Comparison of ENCODE assay signal across 12 cellular contexts in genomic region chr5:124411089-124411488, GRCh38.
DNase-seq lines count a peak whose midpoint lies in the region; ATAC-seq and TF ChIP-seq lines count a peak whose summit lies in the region.
"Had no signal": no experiment of that assay in that cellular context is flagged by ENCODE, and none has a peak within 500 bp of the region (broad histone marks: within the 10 kb centered on the region; RNA-seq: fewer than 3 reads in every experiment).

No MANE protein-coding gene starts in this region.

- in situ Hi-C loops in astrocyte of the spinal cord (cut with HindIII; ENCODE audit: low sequenced_read_pairs): no loop called here

- no peaks in the 10 kb centered on the region for H3K36me3 ChIP-seq in SK-N-SH (replicated peaks in 1 of 2; ENCODE audit: control insufficient read depth in 1 of 2, insufficient read depth in 2 of 2, low read length in 1 of 2)
- no peaks in the 10 kb centered on the region for H3K36me3 ChIP-seq in A673 (ENCODE audit: insufficient read depth, low read length, poor library complexity, severe bottlenecking)
- H3K36me3 ChIP-seq: gastroesophageal sphincter, SJSA1 had no signal

- no peaks in the 10 kb centered on the region for H3K9me2 ChIP-seq in SK-N-SH

- peak overlapping the region in 1 of 2 donors; percentile 5 for H3K4me3 Mint-ChIP-seq in stimulated activated naive B cell treated with anti-CD40 and anti-IgM and Interleukin-4, amounts not matched to agents 10 μg/mL and 1 μg/mL and 100 μg/mL, for 72 hours

- CTCF ChIA-PET in SK-N-SH (lab: Yijun Ruan, JAX): interaction anchor here (0.6 to 1.5 kb wide), 4 partner anchors 10 to 240 kb away, joined by 3 to 4 read pairs (median 4); no protein-coding TSS in a partner anchor
- CTCF ChIA-PET in A673 (lab: Charles Lee): no interaction called here

- no peak overlapping the region for H3K9ac ChIP-seq in SK-N-SH

- H3K27me3 Mint-ChIP-seq in stimulated activated naive B cell treated with anti-CD40 and anti-IgM and Interleukin-4, amounts not matched to agents 10 μg/mL and 1 μg/mL and 100 μg/mL, for 72 hours: peaks cover 5 to 7% of the 10 kb centered on the region in 2 donors

- TF ChIP-seq EP300 in SK-N-SH (IDR thresholded peaks at IDR 0.05; ENCODE audit: borderline replicate concordance in 1 of 2, low read depth in 1 of 2, low read length in 1 of 2): no peak

- H3K4me1 ChIP-seq in SK-N-SH (ENCODE audit: control insufficient read depth in 1 of 2, insufficient read depth in 2 of 2, low read depth in 1 of 2, low read length in 1 of 2): peaks cover 0 to under 1% of the 10 kb centered on the region in 2 experiments; a peak in 1 of 4 replicates
- no peaks in the 10 kb centered on the region for H3K4me1 ChIP-seq in A673 (ENCODE audit: insufficient read depth, low read length, poor library complexity, severe bottlenecking)
- H3K4me1 ChIP-seq: gastroesophageal sphincter had no signal

- no peak overlapping the region for H2AFZ ChIP-seq in SK-N-SH (ENCODE audit: low read depth)

- H3K27ac Mint-ChIP-seq in stimulated activated naive B cell treated with anti-CD40 and anti-IgM and Interleukin-4, amounts not matched to agents 10 μg/mL and 1 μg/mL and 100 μg/mL, for 72 hours: no peak overlapping the region

- TF ChIP-seq CTCF in SK-N-SH (IDR thresholded peaks at IDR 0.05) (no peak), astrocyte of the spinal cord (IDR thresholded peaks at IDR 0.05; ENCODE audit: low read depth, low read length) (no peak), A673 (conservative IDR thresholded peaks at IDR 0.05; ENCODE audit: low read depth, low read length) (no peak)

- no peak for ATAC-seq in SK-N-SH treated with all-trans-retinoic acid at 6 μM for 48 hours
- ATAC-seq in HG03095 (IDR thresholded peaks at IDR 0.05; ENCODE audit: unreplicated experiment): peak; percentile 16
- peak; percentile 12 to 35 for ATAC-seq in stimulated activated naive B cell treated with anti-CD40 and anti-IgM and Interleukin-4, amounts not matched to agents 10 μg/mL and 1 μg/mL and 100 μg/mL, for 72 hours (replicated peaks)
- ATAC-seq in HG03135 (IDR thresholded peaks at IDR 0.05; ENCODE audit: unreplicated experiment): no peak
- ATAC-seq: gastroesophageal sphincter had no signal

- H4K20me1 ChIP-seq in SK-N-SH (ENCODE audit: insufficient read depth): no peaks in the 10 kb centered on the region

- H3F3A ChIP-seq in SK-N-SH (replicated peaks; ENCODE audit: insufficient read depth): no peaks in the 10 kb centered on the region

- intact Hi-C loops in A673 (cut with micrococcal nuclease; ENCODE audit: unreplicated experiment): no loop called here

- H3K27ac ChIP-seq in SK-N-SH (ENCODE audit: low read depth in 2 of 2, low read length in 1 of 2) (no peak overlapping the region), A673 (ENCODE audit: low read depth, low read length, poor library complexity, severe bottlenecking) (no peak overlapping the region)
- H3K27ac ChIP-seq: gastroesophageal sphincter, SJSA1 had no signal

- peaks cover 20 to 26% of the 10 kb centered on the region in 2 donors for H3K4me1 Mint-ChIP-seq in stimulated activated naive B cell treated with anti-CD40 and anti-IgM and Interleukin-4, amounts not matched to agents 10 μg/mL and 1 μg/mL and 100 μg/mL, for 72 hours

- peaks cover 3 to 4% of the 10 kb centered on the region in 2 donors for H3K36me3 Mint-ChIP-seq in stimulated activated naive B cell treated with anti-CD40 and anti-IgM and Interleukin-4, amounts not matched to agents 10 μg/mL and 1 μg/mL and 100 μg/mL, for 72 hours

- H3K27me3 ChIP-seq in SK-N-SH (ENCODE audit: insufficient read depth) (no peaks in the 10 kb centered on the region), A673 (replicated peaks; ENCODE audit: insufficient read depth, low read depth, low read length, poor library complexity) (no peaks in the 10 kb centered on the region)
- H3K27me3 ChIP-seq: gastroesophageal sphincter, SJSA1 had no signal

- BruUV-seq in A673 (replicated peaks; lab: Mats Ljungman, UMichigan): no TSS peak

- no peak overlapping the region for H3K4me2 ChIP-seq in SK-N-SH

- H3K9me3 ChIP-seq in SK-N-SH: no peaks in the 10 kb centered on the region
- no peaks in the 10 kb centered on the region for H3K9me3 ChIP-seq in A673 (ENCODE audit: low read depth, low read length, poor library complexity, severe bottlenecking)
- H3K9me3 ChIP-seq: gastroesophageal sphincter, SJSA1 had no signal

- peak; percentile 47 for TF ChIP-seq RAD21 in SK-N-SH (IDR thresholded peaks at IDR 0.05; ENCODE audit: low read length)

- no peak for DNase-seq in SK-N-SH
- peak; percentile 28 for DNase-seq in astrocyte of the spinal cord (ENCODE audit: low read depth, low spot score)
- DNase-seq in stimulated activated naive B cell treated with anti-CD40 and anti-IgM and Interleukin-4, amounts not matched to agents 10 μg/mL and 1 μg/mL and 100 μg/mL, for 72 hours: no peak
- DNase-seq in T-helper 2 cell: no peak
- no peak for DNase-seq in A673 (ENCODE audit: low spot score)
- DNase-seq: NCI-H1436 treated with DMSO at 0.1 percent for 48 hours, trophoblast cell had no signal

- H3K4me3 ChIP-seq in SK-N-SH (ENCODE audit: low read depth in 2 of 2, low read length in 1 of 2) (no peak overlapping the region), astrocyte of the spinal cord (ENCODE audit: low read depth, low read length) (no peak overlapping the region), A673 (ENCODE audit: low read depth, low read length, poor library complexity, severe bottlenecking) (no peak overlapping the region)
- H3K4me3 ChIP-seq: gastroesophageal sphincter, SJSA1 had no signal

- H3K9me3 Mint-ChIP-seq in stimulated activated naive B cell treated with anti-CD40 and anti-IgM and Interleukin-4, amounts not matched to agents 10 μg/mL and 1 μg/mL and 100 μg/mL, for 72 hours: peaks cover 2 to 11% of the 10 kb centered on the region in 2 donors

- POLR2A ChIA-PET in SK-N-SH (lab: Yijun Ruan, JAX): no interaction called here
- POLR2A ChIA-PET in A673 (lab: Charles Lee; ENCODE audit: low non-redundant PET): no interaction called here

- no peaks in the 10 kb centered on the region for H3K79me2 ChIP-seq in SK-N-SH (ENCODE audit: insufficient read depth)

TF ChIP-seq in SK-N-SH, 30 proteins besides CTCF, POLR2A, EP300 and RAD21 (continues in another document):
- no peak for TF ChIP-seq MXI1 (IDR thresholded peaks at IDR 0.05; ENCODE audit: low read depth, low read length)
- TF ChIP-seq, protein P1, sequence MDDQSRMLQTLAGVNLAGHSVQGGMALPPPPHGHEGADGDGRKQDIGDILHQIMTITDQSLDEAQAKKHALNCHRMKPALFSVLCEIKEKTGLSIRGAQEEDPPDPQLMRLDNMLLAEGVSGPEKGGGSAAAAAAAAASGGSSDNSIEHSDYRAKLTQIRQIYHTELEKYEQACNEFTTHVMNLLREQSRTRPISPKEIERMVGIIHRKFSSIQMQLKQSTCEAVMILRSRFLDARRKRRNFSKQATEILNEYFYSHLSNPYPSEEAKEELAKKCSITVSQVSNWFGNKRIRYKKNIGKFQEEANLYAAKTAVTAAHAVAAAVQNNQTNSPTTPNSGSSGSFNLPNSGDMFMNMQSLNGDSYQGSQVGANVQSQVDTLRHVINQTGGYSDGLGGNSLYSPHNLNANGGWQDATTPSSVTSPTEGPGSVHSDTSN (IDR thresholded peaks at IDR 0.05): no peak
- no peak for TF ChIP-seq NRF1 (IDR thresholded peaks at IDR 0.05; ENCODE audit: low read depth, low read length)
- no peak for TF ChIP-seq NFIC (IDR thresholded peaks at IDR 0.05; ENCODE audit: borderline replicate concordance)
- no peak for TF ChIP-seq ZBTB33 (IDR thresholded peaks at IDR 0.05; ENCODE audit: borderline replicate concordance, low read depth)

TF ChIP-seq in SK-N-SH treated with all-trans-retinoic acid at 6 μM for 48 hours, 23 proteins besides CTCF, POLR2A, EP300 and RAD21:
- no peak for TF ChIP-seq ISL1 (CRISPR knock-in tag; IDR thresholded peaks at IDR 0.05)
- no peak for TF ChIP-seq GLIS3 (CRISPR knock-in tag; IDR thresholded peaks at IDR 0.05)
- no peak for TF ChIP-seq ZNF565 (CRISPR knock-in tag; conservative IDR thresholded peaks at IDR 0.05; ENCODE audit: low read depth)

Comparison
In these comparisons a context has a peak if more than half of its experiments do, and no peak if none do; other contexts are left out.
1. ATAC-seq: peak in HG03095 (single experiment) and stimulated activated naive B cell treated with anti-CD40 and anti-IgM and Interleukin-4, amounts not matched to agents 10 μg/mL and 1 μg/mL and 100 μg/mL, for 72 hours (2 of 2); none in SK-N-SH treated with all-trans-retinoic acid at 6 μM for 48 hours (single experiment) and HG03135 (single experiment).